ENCODE assay signal across 22 cellular contexts in genomic region chr7:105866124-105866801, GRCh38. TPM values are rescaled to one million over a fixed set of nuclear protein-coding genes. Genes with fewer than 3 reads are reported as not detected.
DNase-seq lines count a peak whose midpoint lies in the region; ATAC-seq, FAIRE-seq and TF ChIP-seq lines count a peak whose summit lies in the region.
"Had no signal": no experiment of that assay in that cellular context is flagged by ENCODE, and none has a peak within 500 bp of the region (broad histone marks: within the 10 kb centered on the region; RNA-seq: fewer than 3 reads in every experiment).

No MANE protein-coding gene starts in this region.

- no peak for ATAC-seq in effector memory CD8-positive, alpha-beta T cell (replicated peaks)
- no peak for ATAC-seq in HG02623 (IDR thresholded peaks at IDR 0.05; ENCODE audit: unreplicated experiment)
- ATAC-seq: CD8-positive, alpha-beta T cell; GM12878; HCT116 had no signal

- peaks cover 14% of the 10 kb centered on the region for H3K36me3 Mint-ChIP-seq in endothelial cell (ENCODE audit: low read depth, unreplicated experiment)
- H3K36me3 Mint-ChIP-seq in effector memory CD8-positive, alpha-beta T cell (ENCODE audit: insufficient read depth): no peaks in the 10 kb centered on the region

- H3K4me1 ChIP-seq in sigmoid colon: peaks cover 0 to 16% (median 0%) of the 10 kb centered on the region in 4 donors

- H3K36me3 ChIP-seq in bronchial epithelial cell (ENCODE audit: control insufficient read depth, insufficient read depth, low read length) (no peaks in the 10 kb centered on the region), sigmoid colon (no peaks in the 10 kb centered on the region)
- H3K36me3 ChIP-seq: BLaER1 had no signal

- TF ChIP-seq CTCF in bronchial epithelial cell (IDR thresholded peaks at IDR 0.05; ENCODE audit: insufficient read depth, low read length, severe bottlenecking): no peak
- no peak for TF ChIP-seq CTCF in sigmoid colon (IDR thresholded peaks at IDR 0.05)
- no peak for TF ChIP-seq CTCF in endothelial cell (IDR thresholded peaks at IDR 0.05; ENCODE audit: unreplicated experiment)

- H3K27ac ChIP-seq in sigmoid colon: peak overlapping the region in 3 of 4 donors; percentile 22 to 47 (median 27)
- H3K27ac ChIP-seq: BLaER1, GM23248, SJSA1 had no signal

- DNase-seq in NCI-H510A treated with DMSO at 0.1 percent for 48 hours (lab: John Stamatoyannopoulos, UW) (peak; percentile 5), NCI-H510A (lab: John Stamatoyannopoulos, UW) (no peak), NCI-H2029 (lab: John Stamatoyannopoulos, UW) (peak; percentile 65), bronchial epithelial cell (ENCODE audit: low read depth) (no peak), sigmoid colon (no peak), endothelial cell (ENCODE audit: low spot score) (no peak)
- no peak for DNase-seq in effector memory CD8-positive, alpha-beta T cell
- DNase-seq: CD8-positive, alpha-beta T cell; DND-41; GDM1; GM23248; KG1; NCI-H1694; NCI-H226; NCI-H69; SW 1271 had no signal

- intact Hi-C loops in sigmoid colon (cut with DNase I): no loop called here

- H3K4me3 Mint-ChIP-seq in endothelial cell (ENCODE audit: unreplicated experiment): no peak overlapping the region
- H3K4me3 Mint-ChIP-seq in effector memory CD8-positive, alpha-beta T cell: no peak overlapping the region
- H3K4me3 Mint-ChIP-seq: CD8-positive, alpha-beta T cell had no signal

- TF ChIP-seq POLR2A in sigmoid colon (IDR thresholded peaks at IDR 0.05): no peak

- no peaks in the 10 kb centered on the region for H3K9me3 Mint-ChIP-seq in endothelial cell (ENCODE audit: unreplicated experiment)
- H3K9me3 Mint-ChIP-seq in effector memory CD8-positive, alpha-beta T cell: no peaks in the 10 kb centered on the region
- H3K9me3 Mint-ChIP-seq: CD8-positive, alpha-beta T cell had no signal

- H3K27me3 Mint-ChIP-seq in endothelial cell (ENCODE audit: unreplicated experiment): peaks cover 2% of the 10 kb centered on the region
- peaks cover 0 to 2% of the 10 kb centered on the region in 2 donors for H3K27me3 Mint-ChIP-seq in effector memory CD8-positive, alpha-beta T cell

- WGBS in sigmoid colon, 2 donors: 91 to 92% methylated on average over 10 of the region's 10 CpGs

- H3K27me3 ChIP-seq in bronchial epithelial cell (ENCODE audit: control insufficient read depth, insufficient read depth, low read length) (no peaks in the 10 kb centered on the region), sigmoid colon (no peaks in the 10 kb centered on the region)
- H3K27me3 ChIP-seq: BLaER1, SJSA1 had no signal

- no peak overlapping the region for H3K4me3 ChIP-seq in bronchial epithelial cell (ENCODE audit: low read depth, low read length)
- H3K4me3 ChIP-seq in sigmoid colon: no peak overlapping the region
- H3K4me3 ChIP-seq: BLaER1, GM12878, GM23248, SJSA1 had no signal

- no peak overlapping the region for H3K27ac Mint-ChIP-seq in endothelial cell (ENCODE audit: unreplicated experiment)
- no peak overlapping the region for H3K27ac Mint-ChIP-seq in effector memory CD8-positive, alpha-beta T cell
- H3K27ac Mint-ChIP-seq: CD8-positive, alpha-beta T cell had no signal

- TF ChIP-seq EP300 in sigmoid colon (IDR thresholded peaks at IDR 0.05): no peak

- no peaks in the 10 kb centered on the region for H3K9me3 ChIP-seq in sigmoid colon
- H3K9me3 ChIP-seq: SJSA1 had no signal

- H3K4me1 Mint-ChIP-seq in endothelial cell (ENCODE audit: unreplicated experiment): peaks cover 12% of the 10 kb centered on the region
- H3K4me1 Mint-ChIP-seq in effector memory CD8-positive, alpha-beta T cell (ENCODE audit: low read depth in 2 of 2): peaks cover 6 to 25% of the 10 kb centered on the region in 2 donors

- FAIRE-seq in bronchial epithelial cell (lab: Jason Lieb, UNC): peak; percentile 36
- FAIRE-seq: A204.1, GM12878 had no signal

RNA-seq across cellular contexts. Expression of gene ATXN7L1, which starts 10.1 kb away (rescaled TPM):
- total RNA-seq in bronchial epithelial cell (2.4 and 4.2 TPM in 2 replicates), sigmoid colon (10 to 100 TPM; 12.8 to 20.5 (median 17.9) TPM), endothelial cell (ENCODE audit: unreplicated experiment) (18.4 TPM)
- 10 to 100 TPM in 2 of 3 donors, 1 to 10 TPM in 1; 5.4 to 12.7 (median 10.1) TPM for polyA plus RNA-seq in sigmoid colon

Comparison
In these comparisons a context has a peak if more than half of its experiments do, and no peak if none do; other contexts are left out.
1. DNase-seq: peak in NCI-H510A treated with DMSO at 0.1 percent for 48 hours (single experiment) and NCI-H2029 (single experiment); none in NCI-H510A (single experiment), bronchial epithelial cell (single experiment), sigmoid colon (single experiment), endothelial cell (single experiment) and effector memory CD8-positive, alpha-beta T cell (0 of 3).